ENCODE assay signal across 8 cellular contexts in genomic region chr9:36401179-36401740, GRCh38.
A peak's percentile ranks its signal among the peaks of the same experiment; 100 is the strongest.
DNase-seq lines count a peak whose midpoint lies in the region; ATAC-seq and TF ChIP-seq lines count a peak whose summit lies in the region.

No MANE protein-coding gene starts in this region.

- H3K27me3 ChIP-seq in RWPE2 (ENCODE audit: insufficient read depth, poor library complexity, severe bottlenecking): no peaks in the 10 kb centered on the region
- H3K27me3 ChIP-seq in layer of hippocampus (ENCODE audit: control insufficient read depth, insufficient read depth, low read length): no peaks in the 10 kb centered on the region

- H3K4me1 ChIP-seq in RWPE2 (ENCODE audit: insufficient read depth, poor library complexity, severe bottlenecking): peaks cover 13% of the 10 kb centered on the region

- H3K27ac ChIP-seq in RWPE2 (ENCODE audit: poor library complexity, severe bottlenecking): peak overlapping the region; percentile 83
- H3K27ac ChIP-seq in cingulate gyrus (ENCODE audit: low read depth, low read length): peak overlapping the region; percentile 75
- H3K27ac ChIP-seq in layer of hippocampus (ENCODE audit: low read depth, low read length): peak overlapping the region; percentile 99

- no peaks in the 10 kb centered on the region for H3K9me3 ChIP-seq in RWPE2 (ENCODE audit: severe bottlenecking)

- no peak for TF ChIP-seq CTCF in RWPE2 (IDR thresholded peaks at IDR 0.05; ENCODE audit: poor library complexity, severe bottlenecking)

- peak; percentile 94 for DNase-seq in NK-92 treated with Interleukin-12 subunit alpha and Interleukin-12 subunit beta, amount 100 ng/mL, for 24 hours (lab: John Stamatoyannopoulos, UW)
- DNase-seq in NK-92 (lab: John Stamatoyannopoulos, UW; ENCODE audit: unreplicated experiment): no peak
- DNase-seq in HS-5 (ENCODE audit: low read depth): peak; percentile 35
- DNase-seq in RWPE2 (ENCODE audit: low spot score): no peak
- DNase-seq in stimulated activated naive CD4-positive, alpha-beta T cell treated with Interleukin-2 at 50 U/mL for 16 hours (lab: John Stamatoyannopoulos, UW): peak; percentile 84

- peaks cover 2% of the 10 kb centered on the region; the same call in 1 of the 2 replicates for H3K36me3 ChIP-seq in RWPE2 (ENCODE audit: low read depth)

- peak overlapping the region; percentile 66 for H3K4me3 ChIP-seq in RWPE2 (ENCODE audit: severe bottlenecking)

- ATAC-seq in GM21526 (IDR thresholded peaks at IDR 0.05; ENCODE audit: low FRiP score, unreplicated experiment) (peak; percentile 48), RWPE2 (ENCODE audit: low read depth) (peak; percentile 66)

Comparison
In these comparisons a context has a peak if more than half of its experiments do, and no peak if none do; other contexts are left out.
1. DNase-seq: peak in NK-92 treated with Interleukin-12 subunit alpha and Interleukin-12 subunit beta, amount 100 ng/mL, for 24 hours (single experiment), HS-5 (single experiment) and stimulated activated naive CD4-positive, alpha-beta T cell treated with Interleukin-2 at 50 U/mL for 16 hours (single experiment); none in NK-92 (single experiment) and RWPE2 (single experiment).
2. Peak in every context shown above with its lines, with median percentiles within 50 percentile points of each other: H3K27ac ChIP-seq.